In genomic region chr5:180089628-180090027, GRCh38 we compare ENCODE assay signal across 8 cellular contexts. TPM values are rescaled to one million over a fixed set of nuclear protein-coding genes. Genes with fewer than 3 reads are reported as not detected.
DNase-seq lines count a peak whose midpoint lies in the region; ATAC-seq and TF ChIP-seq lines count a peak whose summit lies in the region.
"Not testable (repeated sequence)": the region's sequence is repeated elsewhere in the genome, so short reads cannot be mapped to it uniquely, and the experiment has no call there.

No MANE protein-coding gene starts in this region.

- peak overlapping the region in 1 of 2 donors; percentile 48 for H3K4me3 ChIP-seq in CD4-positive, alpha-beta memory T cell (ENCODE audit: low read length in 2 of 2)
- H3K4me3 ChIP-seq in NT2/D1 (ENCODE audit: insufficient read length, low read depth) (peak overlapping the region; percentile 19), endocrine pancreas (ENCODE audit: control insufficient read depth, insufficient read depth, low read length) (peak overlapping the region; percentile 1), iPS-18a (ENCODE audit: low read length) (peak overlapping the region; percentile 67)

- peak overlapping the region in 3 of 7 donors; percentile 49 to 91 (median 79) for H3K27ac Mint-ChIP-seq in CD4-positive, alpha-beta memory T cell
- not testable (repeated sequence) for H3K27ac Mint-ChIP-seq in activated naive CD8-positive, alpha-beta T cell treated with anti-CD3 and anti-CD28 coated beads, Interleukin-2, amount 50 U/mL, for 24 hours; type B pancreatic cell
- H3K27ac Mint-ChIP-seq in naive thymus-derived CD8-positive, alpha-beta T cell, result peak overlapping the region in 7 of 10 donors; percentile 21 to 95 (median 89)

- POLR2A ChIA-PET in CD4-positive, alpha-beta memory T cell (lab: Charles Lee; ENCODE audit: partially characterized antibody), result interaction anchor here (1.5 to 2.5 kb wide), 2 partner anchors 18 to 20 kb away, joined by 4 to 7 read pairs; partner anchors contain the start of gene RNF130
- POLR2A ChIA-PET in naive thymus-derived CD8-positive, alpha-beta T cell (lab: Charles Lee), result interaction anchor here (0.7 to 1.1 kb wide), 3 partner anchors 17 to 278 kb away, joined by 3 to 5 read pairs (median 3); no protein-coding TSS in a partner anchor

- DNase-seq in CD4-positive, alpha-beta memory T cell; NT2/D1 (ENCODE audit: low read depth, low spot score); activated naive CD8-positive, alpha-beta T cell treated with anti-CD3 and anti-CD28 coated beads, Interleukin-2, amount 50 U/mL, for 24 hours; naive thymus-derived CD8-positive, alpha-beta T cell; type B pancreatic cell (ENCODE audit: extremely low spot score, unreplicated experiment): not testable (repeated sequence)
- DNase-seq in sciatic nerve (ENCODE audit: low spot score), result peak; percentile 52

- H3K9ac ChIP-seq in NT2/D1 (ENCODE audit: insufficient read length, low read depth) (peak overlapping the region; percentile 74), endocrine pancreas (ENCODE audit: control insufficient read depth, insufficient read depth, low read length) (peak overlapping the region; percentile 92), iPS-18a (ENCODE audit: low read length) (peak overlapping the region; percentile 77)

- ATAC-seq in activated naive CD8-positive, alpha-beta T cell treated with anti-CD3 and anti-CD28 coated beads, Interleukin-2, amount 50 U/mL, for 24 hours; naive thymus-derived CD8-positive, alpha-beta T cell; sciatic nerve: not testable (repeated sequence)

- not testable (repeated sequence) for H3K36me3 Mint-ChIP-seq in CD4-positive, alpha-beta memory T cell; activated naive CD8-positive, alpha-beta T cell treated with anti-CD3 and anti-CD28 coated beads, Interleukin-2, amount 50 U/mL, for 24 hours (ENCODE audit: low read depth); naive thymus-derived CD8-positive, alpha-beta T cell; type B pancreatic cell

- H3K9me3 ChIP-seq in CD4-positive, alpha-beta memory T cell (ENCODE audit: control insufficient read depth in 1 of 2, low read length in 2 of 2); NT2/D1 (ENCODE audit: insufficient read depth, low read length); endocrine pancreas (ENCODE audit: control insufficient read depth, low read length); iPS-18a (ENCODE audit: control insufficient read depth, low read depth, low read length): not testable (repeated sequence)

- CTCF ChIA-PET in CD4-positive, alpha-beta memory T cell (lab: Charles Lee; ENCODE audit: partially characterized antibody), result interaction anchor here (1.8 to 3.7 kb wide), 3 partner anchors 10 to 327 kb away, joined by 7 to 19 read pairs (median 12); no protein-coding TSS in a partner anchor

- H3K4me1 ChIP-seq in CD4-positive, alpha-beta memory T cell (ENCODE audit: insufficient read depth, low read length), result peaks cover 13% of the 10 kb centered on the region
- H3K4me1 ChIP-seq in NT2/D1 (ENCODE audit: insufficient read depth, insufficient read length); endocrine pancreas (ENCODE audit: control insufficient read depth, insufficient read depth, low read length): not testable (repeated sequence)
- peaks cover 30% of the 10 kb centered on the region for H3K4me1 ChIP-seq in iPS-18a (ENCODE audit: control insufficient read depth, low read depth, low read length)

- not testable (repeated sequence) for H3K27me3 Mint-ChIP-seq in CD4-positive, alpha-beta memory T cell; activated naive CD8-positive, alpha-beta T cell treated with anti-CD3 and anti-CD28 coated beads, Interleukin-2, amount 50 U/mL, for 24 hours; naive thymus-derived CD8-positive, alpha-beta T cell; type B pancreatic cell

- H3K36me3 ChIP-seq in CD4-positive, alpha-beta memory T cell (ENCODE audit: insufficient read depth, low read length); NT2/D1 (ENCODE audit: insufficient read depth, insufficient read length, low read length); endocrine pancreas (ENCODE audit: control insufficient read depth, insufficient read depth, low read length); iPS-18a (ENCODE audit: control insufficient read depth, low read depth, low read length): not testable (repeated sequence)

- H3K4me1 Mint-ChIP-seq in CD4-positive, alpha-beta memory T cell, result peaks cover 11 to 29% (median 16%) of the 10 kb centered on the region in 4 donors
- peaks cover 29% of the 10 kb centered on the region for H3K4me1 Mint-ChIP-seq in activated naive CD8-positive, alpha-beta T cell treated with anti-CD3 and anti-CD28 coated beads, Interleukin-2, amount 50 U/mL, for 24 hours
- peaks cover 10 to 44% (median 27%) of the 10 kb centered on the region in 4 donors for H3K4me1 Mint-ChIP-seq in naive thymus-derived CD8-positive, alpha-beta T cell
- H3K4me1 Mint-ChIP-seq in type B pancreatic cell (ENCODE audit: unreplicated experiment), result peaks cover 19% of the 10 kb centered on the region

- intact Hi-C loops in CD4-positive, alpha-beta memory T cell (cut with micrococcal nuclease), result loop anchor here (1.0 to 5.0 kb wide), 7 partner anchors 17 to 532 kb away; partner anchors contain the start of genes MRNIP and TBC1D9B
- intact Hi-C loops in sciatic nerve (cut with DNase I), result loop anchor here (10.0 kb wide), 1 partner anchor 115 kb away; no protein-coding TSS in a partner anchor

- H3K9me3 Mint-ChIP-seq in CD4-positive, alpha-beta memory T cell; activated naive CD8-positive, alpha-beta T cell treated with anti-CD3 and anti-CD28 coated beads, Interleukin-2, amount 50 U/mL, for 24 hours; naive thymus-derived CD8-positive, alpha-beta T cell; type B pancreatic cell: not testable (repeated sequence)

- H3K4me3 Mint-ChIP-seq in CD4-positive, alpha-beta memory T cell, result peak overlapping the region in 7 of 8 donors; percentile 83 to 90 (median 87)
- H3K4me3 Mint-ChIP-seq in activated naive CD8-positive, alpha-beta T cell treated with anti-CD3 and anti-CD28 coated beads, Interleukin-2, amount 50 U/mL, for 24 hours, result peak overlapping the region; percentile 72
- peak overlapping the region; percentile 58 to 94 (median 88) for H3K4me3 Mint-ChIP-seq in naive thymus-derived CD8-positive, alpha-beta T cell
- H3K4me3 Mint-ChIP-seq in type B pancreatic cell, result peak overlapping the region; percentile 88

- H3K27ac ChIP-seq in CD4-positive, alpha-beta memory T cell (ENCODE audit: low read depth, low read length); iPS-18a (ENCODE audit: low read length): not testable (repeated sequence)

- not testable (repeated sequence) for TF ChIP-seq CTCF in type B pancreatic cell (conservative IDR thresholded peaks at IDR 0.05)

- not testable (repeated sequence) for H3K27me3 ChIP-seq in CD4-positive, alpha-beta memory T cell (ENCODE audit: insufficient read depth, low read length); NT2/D1 (ENCODE audit: insufficient read depth, insufficient read length); endocrine pancreas (ENCODE audit: control insufficient read depth, insufficient read depth, low read length); iPS-18a (ENCODE audit: control insufficient read depth, insufficient read depth, low read length)

RNA-seq across cellular contexts. Expression of gene RNF130, which starts 18.1 kb away (rescaled TPM):
- 10 to 100 TPM; 18.1 to 21.2 TPM for total RNA-seq in CD4-positive, alpha-beta memory T cell
- 10 to 100 TPM; 16.8 to 18.0 TPM for polyA plus RNA-seq in CD4-positive, alpha-beta memory T cell
- total RNA-seq in naive thymus-derived CD8-positive, alpha-beta T cell, result 10 to 100 TPM; 22.6 to 24.2 TPM
- 10 to 100 TPM; 17.8 to 23.2 (median 22.5) TPM for polyA plus RNA-seq in naive thymus-derived CD8-positive, alpha-beta T cell
- total RNA-seq in sciatic nerve (118 TPM), type B pancreatic cell (ENCODE audit: low replicate concordance) (28.1 and 52.1 TPM in 2 replicates)
